ENCODE assay signal across 1 cellular context in genomic region chr19:30783936-30784335, GRCh38.
TF ChIP-seq lines count a peak whose summit lies in the region.

No MANE protein-coding gene starts in this region.

TF ChIP-seq in SK-N-SH treated with all-trans-retinoic acid at 6 μM for 48 hours, 23 proteins besides CTCF, POLR2A, EP300 and RAD21 (continued from another document):
- TF ChIP-seq, protein P1, sequence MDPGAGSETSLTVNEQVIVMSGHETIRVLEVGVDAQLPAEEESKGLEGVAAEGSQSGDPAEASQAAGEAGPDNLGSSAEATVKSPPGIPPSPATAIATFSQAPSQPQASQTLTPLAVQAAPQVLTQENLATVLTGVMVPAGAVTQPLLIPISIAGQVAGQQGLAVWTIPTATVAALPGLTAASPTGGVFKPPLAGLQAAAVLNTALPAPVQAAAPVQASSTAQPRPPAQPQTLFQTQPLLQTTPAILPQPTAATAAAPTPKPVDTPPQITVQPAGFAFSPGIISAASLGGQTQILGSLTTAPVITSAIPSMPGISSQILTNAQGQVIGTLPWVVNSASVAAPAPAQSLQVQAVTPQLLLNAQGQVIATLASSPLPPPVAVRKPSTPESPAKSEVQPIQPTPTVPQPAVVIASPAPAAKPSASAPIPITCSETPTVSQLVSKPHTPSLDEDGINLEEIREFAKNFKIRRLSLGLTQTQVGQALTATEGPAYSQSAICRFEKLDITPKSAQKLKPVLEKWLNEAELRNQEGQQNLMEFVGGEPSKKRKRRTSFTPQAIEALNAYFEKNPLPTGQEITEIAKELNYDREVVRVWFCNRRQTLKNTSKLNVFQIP (CRISPR knock-in tag; IDR thresholded peaks at IDR 0.05; ENCODE audit: borderline replicate concordance, low read depth), result no peak
- TF ChIP-seq TCF4 (CRISPR knock-in tag; IDR thresholded peaks at IDR 0.05; ENCODE audit: borderline replicate concordance) (no peak), ESRRG (CRISPR knock-in tag; IDR thresholded peaks at IDR 0.05) (no peak), CSRNP3 (CRISPR knock-in tag; IDR thresholded peaks at IDR 0.05) (no peak)
